Comparison of ENCODE assay signal across 28 cellular contexts in genomic region chr11:122711362-122711761, GRCh38. TPM values are rescaled to one million over a fixed set of nuclear protein-coding genes. Genes with fewer than 3 reads are reported as not detected.
A peak's percentile ranks its signal among the peaks of the same experiment; 100 is the strongest.
DNase-seq lines count a peak whose midpoint lies in the region; ATAC-seq and TF ChIP-seq lines count a peak whose summit lies in the region.
"Had no signal": no experiment of that assay in that cellular context is flagged by ENCODE, and none has a peak within 500 bp of the region (broad histone marks: within the 10 kb centered on the region; RNA-seq: fewer than 3 reads in every experiment).

No MANE protein-coding gene starts in this region.

- TF ChIP-seq CTCF in MCF 10A (IDR thresholded peaks at IDR 0.05; ENCODE audit: unreplicated experiment) (no peak), breast epithelium (IDR thresholded peaks at IDR 0.05) (no peak), VCaP (conservative IDR thresholded peaks at IDR 0.05) (no peak), spleen (IDR thresholded peaks at IDR 0.05 in 8 of 11, conservative IDR thresholded peaks at IDR 0.05 in 3 of 11) (no peak)

- H3K27me3 Mint-ChIP-seq in MCF 10A (ENCODE audit: insufficient read depth, unreplicated experiment) (no peaks in the 10 kb centered on the region), memory B cell (no peaks in the 10 kb centered on the region)
- H3K27me3 Mint-ChIP-seq: activated B cell treated with CpG ODN at 0.5 μM for 24 hours, brain had no signal

- ATAC-seq in memory B cell (ENCODE audit: low read depth), result no peak
- ATAC-seq: lower lobe of right lung had no signal

- 70 to 85% (median 73%) methylated on average over 9 of the region's 9 CpGs for WGBS in spleen, 5 donors

- CTCF ChIA-PET in MCF 10A (lab: Yijun Ruan, JAX), result interaction anchor here (0.6 kb wide), 1 partner anchor 88 kb away, joined by 3 read pairs; no protein-coding TSS in a partner anchor

- H3K36me3 Mint-ChIP-seq in MCF 10A (ENCODE audit: insufficient read depth, unreplicated experiment), result no peaks in the 10 kb centered on the region
- no peaks in the 10 kb centered on the region for H3K36me3 Mint-ChIP-seq in memory B cell

- H3K9me3 Mint-ChIP-seq in MCF 10A (ENCODE audit: unreplicated experiment) (no peaks in the 10 kb centered on the region), memory B cell (no peaks in the 10 kb centered on the region)
- H3K9me3 Mint-ChIP-seq: activated B cell treated with CpG ODN at 0.5 μM for 24 hours, brain had no signal

- H3K4me3 Mint-ChIP-seq in MCF 10A (ENCODE audit: unreplicated experiment) (no peak overlapping the region), memory B cell (no peak overlapping the region)
- H3K4me3 Mint-ChIP-seq: activated B cell treated with CpG ODN at 0.5 μM for 24 hours, brain had no signal

- H3K36me3 ChIP-seq in breast epithelium (no peaks in the 10 kb centered on the region), spleen (no peaks in the 10 kb centered on the region)
- H3K36me3 ChIP-seq: adrenal gland, lower lobe of right lung, stomach, thyroid gland had no signal

- H3K27ac Mint-ChIP-seq in MCF 10A (ENCODE audit: low read depth, unreplicated experiment) (peak overlapping the region; percentile 35), memory B cell (peak overlapping the region; percentile 24)
- H3K27ac Mint-ChIP-seq: activated B cell treated with CpG ODN at 0.5 μM for 24 hours had no signal

- DNase-seq in MCF 10A (ENCODE audit: unreplicated experiment) (peak; percentile 26), breast epithelium (ENCODE audit: low spot score in 2 of 2) (no peak), memory B cell (ENCODE audit: low spot score in 2 of 2) (no peak), spleen (no peak), NCI-H510A (lab: John Stamatoyannopoulos, UW) (no peak), activated gamma-delta T cell (lab: John Stamatoyannopoulos, UW) (no peak), NCI-H2196 (lab: John Stamatoyannopoulos, UW; ENCODE audit: unreplicated experiment) (no peak)
- DNase-seq: activated B cell treated with CpG ODN at 0.5 μM for 24 hours; activated CD4-positive, alpha-beta T cell treated with anti-CD3 and anti-CD28 coated beads, Interleukin-2, amount 50 U/mL, for 1 hour; activated T-cell treated with anti-CD3 and anti-CD28 coated beads, Interleukin-2, amount 50 U/mL, for 48 hours; Caco-2; dorsolateral prefrontal cortex; GDM1; HCEC 1CT; lower lobe of right lung; NCI-H146; NCI-H2107; NCI-H774; SIG-M5; stimulated activated CD4-positive, alpha-beta T cell treated with anti-CD3 and anti-CD28 coated beads, Interleukin-2, amount 100 ng/mL, for 48 hours; stomach; SW 1271; T-helper 9 cell; thyroid gland had no signal

- H3K4me3 ChIP-seq in breast epithelium, result no peak overlapping the region
- H3K4me3 ChIP-seq in spleen, result no peak overlapping the region
- H3K4me3 ChIP-seq: adrenal gland, dorsolateral prefrontal cortex, hepatocyte, lower lobe of right lung, stomach, thyroid gland had no signal

- H3K4me1 ChIP-seq in breast epithelium (no peaks in the 10 kb centered on the region), spleen (peaks cover 39 to 99% (median 71%) of the 10 kb centered on the region in 6 donors)
- H3K4me1 ChIP-seq: adrenal gland, thyroid gland had no signal

- intact Hi-C loops in MCF 10A (cut with micrococcal nuclease) (no loop called here), breast epithelium (cut with DNase I; ENCODE audit: low total_unique reads) (no loop called here), spleen (cut with DNase I; ENCODE audit: low total_unique reads) (no loop called here)

- BruUV-seq in MCF 10A (replicated peaks; lab: Mats Ljungman, UMichigan), result no TSS peak

- POLR2A ChIA-PET in MCF 10A (lab: Yijun Ruan, JAX), result interaction anchor here (0.6 kb wide), 1 partner anchor 1015 kb away, joined by 3 read pairs; no protein-coding TSS in a partner anchor

- no peaks in the 10 kb centered on the region for H3K27me3 ChIP-seq in breast epithelium
- no peaks in the 10 kb centered on the region for H3K27me3 ChIP-seq in spleen (replicated peaks in 1 of 7)
- H3K27me3 ChIP-seq: adrenal gland, dorsolateral prefrontal cortex, hepatocyte, stomach, thyroid gland had no signal

- H3K4me1 Mint-ChIP-seq in MCF 10A (ENCODE audit: insufficient read depth, unreplicated experiment), result peaks cover 26% of the 10 kb centered on the region
- peaks cover 15% of the 10 kb centered on the region for H3K4me1 Mint-ChIP-seq in memory B cell

- H3K27ac ChIP-seq in breast epithelium (no peak overlapping the region), VCaP (peak overlapping the region; percentile 17), spleen (peak overlapping the region in 6 of 8 donors; percentile 32 to 70 (median 60))
- H3K27ac ChIP-seq: hepatocyte, lower lobe of right lung, stomach, thyroid gland had no signal

- no peaks in the 10 kb centered on the region for H3K9me3 ChIP-seq in breast epithelium
- H3K9me3 ChIP-seq in spleen, result no peaks in the 10 kb centered on the region
- H3K9me3 ChIP-seq: adrenal gland, Caco-2, lower lobe of right lung, stomach, thyroid gland had no signal

- TF ChIP-seq POLR2A in breast epithelium (IDR thresholded peaks at IDR 0.05) (no peak), spleen (IDR thresholded peaks at IDR 0.05) (no peak)

RNA-seq across cellular contexts. Expression of gene UBASH3B, which starts 55.8 kb away (rescaled TPM):
- total RNA-seq in MCF 10A (2022), result 6.2 and 10.3 TPM in 2 replicates
- 1 to 10 TPM; 4.7 to 6.2 (median 4.8) TPM for total RNA-seq in breast epithelium
- 100 to 1,000 TPM in 4 of 7 donors, 10 to 100 TPM in 3; 68.2 to 190 (median 156) TPM for total RNA-seq in spleen
- polyA plus RNA-seq in spleen, result 10 to 100 TPM in 1 of 3 donors, 1 to 10 TPM in 2; 4.4 to 17.8 (median 6.7) TPM

Comparison
In these comparisons a context has a peak if more than half of its experiments do, and no peak if none do; other contexts are left out.
1. H3K27ac ChIP-seq: peak in VCaP (single experiment) and spleen (6 of 8); none in breast epithelium (0 of 2).